ENCODE assay signal across 33 cellular contexts in the genomic region with DNA sequence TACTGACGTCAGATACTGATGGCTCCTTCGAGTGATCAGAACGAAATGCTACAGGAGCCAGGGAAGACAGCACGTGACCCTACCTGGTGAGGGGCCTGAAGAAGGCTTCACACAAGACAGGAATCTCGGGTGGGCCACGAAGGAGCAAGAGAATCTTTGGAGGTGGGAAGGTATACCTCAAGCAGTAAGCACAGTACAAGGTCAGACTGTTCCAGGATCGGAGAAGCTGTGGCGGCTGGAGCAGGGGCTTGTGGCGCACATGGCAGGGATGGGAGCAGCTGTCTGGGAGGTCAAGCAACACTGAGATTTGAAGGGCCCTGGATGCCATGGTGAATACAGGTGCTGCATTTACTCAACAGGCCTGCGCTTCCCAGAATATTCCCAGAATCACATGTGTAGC.
"Had no signal": no experiment of that assay in that cellular context is flagged by ENCODE, and none has a peak within 500 bp of the region (broad histone marks: within the 10 kb centered on the region; RNA-seq: fewer than 3 reads in every experiment).

No MANE protein-coding gene starts in this region.

- H3K36me3 ChIP-seq: adrenal gland, colonic mucosa, gastrocnemius medialis, pancreas, prostate gland, WERI-Rb-1 had no signal

- DNase-seq: activated CD4-positive, alpha-beta memory T cell treated with anti-CD3 and anti-CD28 coated beads for 36 hours; activated CD4-positive, alpha-beta T cell treated with anti-CD3 and anti-CD28 coated beads, Interleukin-2, amount 10 ng/mL, durations not matched to agents 24 days and 14 days; activated CD4-positive, CD25-positive, alpha-beta regulatory T cell treated with anti-CD3 and anti-CD28 coated beads, Interleukin-2, amount 50 U/mL, for 72 hours; activated CD8-positive, alpha-beta memory T cell treated with anti-CD3 and anti-CD28 coated beads, Interleukin-2, amount 50 U/mL, for 4 hours; activated effector memory CD4-positive, alpha-beta T cell treated with anti-CD3 and anti-CD28 coated beads, Interleukin-2, amount 50 U/mL, for 16 hours; activated naive CD4-positive, alpha-beta T cell treated with anti-CD3 and anti-CD28 coated beads for 36 hours; activated naive CD8-positive, alpha-beta T cell treated with anti-CD3 and anti-CD28 coated beads for 36 hours; activated T-cell treated with anti-CD3 and anti-CD28 coated beads, Interleukin-2, amount 50 U/mL, for 1 hour; adrenal gland; body of pancreas; cerebellar nuclear complex; colonic mucosa; effector CD8-positive, alpha-beta T cell; gastrocnemius medialis; immature natural killer cell; kidney; left colon; naive B cell; nephron progenitor cell; pancreas; retina; small intestine; stimulated activated CD4-positive, alpha-beta T cell treated with anti-CD3 and anti-CD28 coated beads, Interleukin-4, amount 100 ng/mL, for 24 hours; stimulated activated naive CD8-positive, alpha-beta T cell treated with anti-CD3 and anti-CD28 coated beads, Interleukin-15, amount 100 ng/mL, for 72 hours; T-helper 9 cell; upper lobe of right lung; WERI-Rb-1 had no signal

- H3K4me2 ChIP-seq: hepatocyte had no signal

- H3K4me1 Mint-ChIP-seq: activated CD4-positive, alpha-beta T cell treated with anti-CD3 and anti-CD28 coated beads, Interleukin-2, amount 10 ng/mL, durations not matched to agents 24 days and 14 days; activated naive CD8-positive, alpha-beta T cell treated with anti-CD3 and anti-CD28 coated beads for 36 hours; immature natural killer cell; mesothelial cell of epicardium; nephron progenitor cell; stimulated activated memory B cell treated with anti-CD40 and anti-IgM and Interleukin-4, amounts not matched to agents 10 μg/mL and 1 μg/mL and 100 μg/mL, for 72 hours; stimulated activated naive CD8-positive, alpha-beta T cell treated with anti-CD3 and anti-CD28 coated beads, Interleukin-15, amount 100 ng/mL, for 72 hours had no signal

- H3K27me3 ChIP-seq: adrenal gland, body of pancreas, colonic mucosa, gastrocnemius medialis, hepatocyte, pancreas, tibial artery, upper lobe of right lung had no signal

- ATAC-seq: body of pancreas; gastrocnemius medialis; left colon; stimulated activated memory B cell treated with anti-CD40 and anti-IgM and Interleukin-4, amounts not matched to agents 10 μg/mL and 1 μg/mL and 100 μg/mL, for 72 hours; stimulated activated naive CD8-positive, alpha-beta T cell treated with anti-CD3 and anti-CD28 coated beads, Interleukin-15, amount 100 ng/mL, for 72 hours; upper lobe of right lung had no signal

- H3K27ac ChIP-seq: adrenal gland, body of pancreas, colonic mucosa, gastrocnemius medialis, hepatocyte, pancreas, prostate gland, tibial artery, upper lobe of right lung, WERI-Rb-1 had no signal

- H3K36me3 Mint-ChIP-seq: activated CD4-positive, alpha-beta memory T cell treated with anti-CD3 and anti-CD28 coated beads for 36 hours; mesothelial cell of epicardium had no signal

- H3K4me3 Mint-ChIP-seq: activated CD4-positive, alpha-beta memory T cell treated with anti-CD3 and anti-CD28 coated beads for 36 hours; activated CD4-positive, alpha-beta T cell treated with anti-CD3 and anti-CD28 coated beads, Interleukin-2, amount 10 ng/mL, durations not matched to agents 24 days and 14 days; activated naive CD4-positive, alpha-beta T cell treated with anti-CD3 and anti-CD28 coated beads for 36 hours; activated naive CD8-positive, alpha-beta T cell treated with anti-CD3 and anti-CD28 coated beads for 36 hours; activated T-helper 1 cell treated with anti-CD3 and anti-CD28 coated beads, Interleukin-12 subunit alpha, Interleukin-12 subunit beta, Interleukin-2, Interleukin-4 antibody, amounts not matched to agents 30 ng/mL and 10 ng/mL and 1 ng/mL, durations not matched to agents 14 hours and 24 hours and 36 hours; immature natural killer cell; mesothelial cell of epicardium; naive B cell; nephron progenitor cell; stimulated activated memory B cell treated with anti-CD40 and anti-IgM and Interleukin-4, amounts not matched to agents 10 μg/mL and 1 μg/mL and 100 μg/mL, for 72 hours; stimulated activated naive CD8-positive, alpha-beta T cell treated with anti-CD3 and anti-CD28 coated beads, Interleukin-15, amount 100 ng/mL, for 72 hours had no signal

- H3K9me3 Mint-ChIP-seq: activated CD4-positive, alpha-beta memory T cell treated with anti-CD3 and anti-CD28 coated beads for 36 hours; activated CD4-positive, alpha-beta T cell treated with anti-CD3 and anti-CD28 coated beads, Interleukin-2, amount 10 ng/mL, durations not matched to agents 24 days and 14 days; activated naive CD4-positive, alpha-beta T cell treated with anti-CD3 and anti-CD28 coated beads for 36 hours; activated naive CD8-positive, alpha-beta T cell treated with anti-CD3 and anti-CD28 coated beads for 36 hours; activated T-helper 1 cell treated with anti-CD3 and anti-CD28 coated beads, Interleukin-12 subunit alpha, Interleukin-12 subunit beta, Interleukin-2, Interleukin-4 antibody, amounts not matched to agents 30 ng/mL and 10 ng/mL and 1 ng/mL, durations not matched to agents 14 hours and 24 hours and 36 hours; immature natural killer cell; mesothelial cell of epicardium; naive B cell; nephron progenitor cell; stimulated activated memory B cell treated with anti-CD40 and anti-IgM and Interleukin-4, amounts not matched to agents 10 μg/mL and 1 μg/mL and 100 μg/mL, for 72 hours; stimulated activated naive CD8-positive, alpha-beta T cell treated with anti-CD3 and anti-CD28 coated beads, Interleukin-15, amount 100 ng/mL, for 72 hours had no signal

- H3K27ac Mint-ChIP-seq: activated CD4-positive, alpha-beta memory T cell treated with anti-CD3 and anti-CD28 coated beads for 36 hours; activated CD4-positive, alpha-beta T cell treated with anti-CD3 and anti-CD28 coated beads, Interleukin-2, amount 10 ng/mL, durations not matched to agents 24 days and 14 days; activated naive CD4-positive, alpha-beta T cell treated with anti-CD3 and anti-CD28 coated beads for 36 hours; activated naive CD8-positive, alpha-beta T cell treated with anti-CD3 and anti-CD28 coated beads for 36 hours; activated T-helper 1 cell treated with anti-CD3 and anti-CD28 coated beads, Interleukin-12 subunit alpha, Interleukin-12 subunit beta, Interleukin-2, Interleukin-4 antibody, amounts not matched to agents 30 ng/mL and 10 ng/mL and 1 ng/mL, durations not matched to agents 14 hours and 24 hours and 36 hours; immature natural killer cell; mesothelial cell of epicardium; nephron progenitor cell; stimulated activated memory B cell treated with anti-CD40 and anti-IgM and Interleukin-4, amounts not matched to agents 10 μg/mL and 1 μg/mL and 100 μg/mL, for 72 hours; stimulated activated naive CD8-positive, alpha-beta T cell treated with anti-CD3 and anti-CD28 coated beads, Interleukin-15, amount 100 ng/mL, for 72 hours had no signal

- H3K9me3 ChIP-seq: adrenal gland, body of pancreas, colonic mucosa, gastrocnemius medialis, pancreas, prostate gland, tibial artery, upper lobe of right lung had no signal

- H3K4me3 ChIP-seq: adrenal gland, body of pancreas, colonic mucosa, gastrocnemius medialis, hepatocyte, pancreas, prostate gland, tibial artery, upper lobe of right lung had no signal

- H3K4me1 ChIP-seq: adrenal gland, body of pancreas, colonic mucosa, gastrocnemius medialis, pancreas, prostate gland, tibial artery, upper lobe of right lung had no signal
